Comparison of ENCODE assay signal across 1 cellular context in the genomic region with DNA sequence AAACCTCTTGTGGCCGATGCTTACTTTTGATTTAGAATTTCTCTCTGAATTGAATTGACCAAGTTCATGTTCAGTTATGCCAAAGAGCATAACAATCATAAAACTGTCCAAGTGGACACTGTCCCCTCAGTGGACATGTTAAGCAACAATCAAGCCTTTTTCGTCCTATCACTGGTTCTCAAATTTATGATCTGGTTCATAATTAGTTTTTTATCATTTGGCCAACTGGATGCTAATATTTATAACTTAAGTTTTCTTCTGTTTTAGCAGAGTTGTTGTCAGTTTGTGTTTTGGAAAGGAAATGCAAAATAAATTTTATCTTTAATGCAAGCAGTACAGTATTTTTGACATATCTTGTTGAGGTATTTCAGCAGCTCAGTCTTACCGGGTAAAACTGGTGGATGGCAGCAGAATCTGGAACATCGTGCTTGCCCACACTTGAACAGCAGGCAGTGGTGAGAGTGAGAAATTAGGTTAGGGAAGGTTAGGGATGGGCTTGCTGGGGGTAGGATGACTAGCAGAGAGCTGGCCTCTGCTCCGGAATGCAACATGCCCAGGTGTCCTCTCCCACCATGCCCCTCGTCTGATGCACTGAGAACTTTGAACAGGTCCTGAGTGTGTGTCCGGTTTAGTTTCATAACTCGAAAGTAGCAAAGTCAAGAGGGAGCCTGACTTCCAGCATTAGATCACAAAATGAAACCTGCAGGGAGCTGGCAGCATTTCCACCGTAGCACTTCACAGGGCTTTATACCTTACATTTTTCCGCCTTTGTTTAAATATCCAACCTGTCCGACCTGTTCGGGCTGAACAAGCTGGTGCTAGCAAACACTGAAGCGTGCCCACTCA.
A peak's percentile ranks its signal among the peaks of the same experiment; 100 is the strongest.
TF ChIP-seq lines count a peak whose summit lies in the region.

No MANE protein-coding gene starts in this region.

TF ChIP-seq in HepG2, 621 proteins besides CTCF, POLR2A, EP300 and RAD21 (continued from another document and continues in another):
- TF ChIP-seq, protein P1, sequence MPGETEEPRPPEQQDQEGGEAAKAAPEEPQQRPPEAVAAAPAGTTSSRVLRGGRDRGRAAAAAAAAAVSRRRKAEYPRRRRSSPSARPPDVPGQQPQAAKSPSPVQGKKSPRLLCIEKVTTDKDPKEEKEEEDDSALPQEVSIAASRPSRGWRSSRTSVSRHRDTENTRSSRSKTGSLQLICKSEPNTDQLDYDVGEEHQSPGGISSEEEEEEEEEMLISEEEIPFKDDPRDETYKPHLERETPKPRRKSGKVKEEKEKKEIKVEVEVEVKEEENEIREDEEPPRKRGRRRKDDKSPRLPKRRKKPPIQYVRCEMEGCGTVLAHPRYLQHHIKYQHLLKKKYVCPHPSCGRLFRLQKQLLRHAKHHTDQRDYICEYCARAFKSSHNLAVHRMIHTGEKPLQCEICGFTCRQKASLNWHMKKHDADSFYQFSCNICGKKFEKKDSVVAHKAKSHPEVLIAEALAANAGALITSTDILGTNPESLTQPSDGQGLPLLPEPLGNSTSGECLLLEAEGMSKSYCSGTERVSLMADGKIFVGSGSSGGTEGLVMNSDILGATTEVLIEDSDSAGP (CRISPR knock-in tag; IDR thresholded peaks at IDR 0.05; ENCODE audit: borderline replicate concordance), result no peak; the same call in 1 of the 2 replicates
- 0 out of 2 replicates have a peak, but pooled peaks have one; percentile 28 for TF ChIP-seq ZNF572 (CRISPR knock-in tag; IDR thresholded peaks at IDR 0.05)
- TF ChIP-seq, protein P2, sequence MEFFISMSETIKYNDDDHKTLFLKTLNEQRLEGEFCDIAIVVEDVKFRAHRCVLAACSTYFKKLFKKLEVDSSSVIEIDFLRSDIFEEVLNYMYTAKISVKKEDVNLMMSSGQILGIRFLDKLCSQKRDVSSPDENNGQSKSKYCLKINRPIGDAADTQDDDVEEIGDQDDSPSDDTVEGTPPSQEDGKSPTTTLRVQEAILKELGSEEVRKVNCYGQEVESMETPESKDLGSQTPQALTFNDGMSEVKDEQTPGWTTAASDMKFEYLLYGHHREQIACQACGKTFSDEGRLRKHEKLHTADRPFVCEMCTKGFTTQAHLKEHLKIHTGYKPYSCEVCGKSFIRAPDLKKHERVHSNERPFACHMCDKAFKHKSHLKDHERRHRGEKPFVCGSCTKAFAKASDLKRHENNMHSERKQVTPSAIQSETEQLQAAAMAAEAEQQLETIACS (CRISPR knock-in tag; IDR thresholded peaks at IDR 0.05), result no peak
- TF ChIP-seq NRL (CRISPR knock-in tag; IDR thresholded peaks at IDR 0.05; ENCODE audit: borderline replicate concordance), result no peak
- no peak for TF ChIP-seq GATA4 (IDR thresholded peaks at IDR 0.05; ENCODE audit: borderline replicate concordance, low read depth)
- peak; percentile 56 for TF ChIP-seq HNRNPK (IDR thresholded peaks at IDR 0.05; ENCODE audit: low read depth, low read length, poor library complexity, severe bottlenecking)
- no peak for TF ChIP-seq HNRNPUL1 (IDR thresholded peaks at IDR 0.05; ENCODE audit: low read depth, low read length)
- no peak for TF ChIP-seq NR2F6 (IDR thresholded peaks at IDR 0.05)
- peak; percentile 71; the same call in 1 of the 2 replicates for TF ChIP-seq NR2F6 (CRISPR knock-in tag; IDR thresholded peaks at IDR 0.05)
- TF ChIP-seq KDM3A (CRISPR knock-in tag; IDR thresholded peaks at IDR 0.05; ENCODE audit: low read depth), result no peak
- TF ChIP-seq TFDP1 (CRISPR knock-in tag; IDR thresholded peaks at IDR 0.05; ENCODE audit: borderline replicate concordance), result no peak
- TF ChIP-seq ZNF432 (CRISPR knock-in tag; IDR thresholded peaks at IDR 0.05; ENCODE audit: borderline replicate concordance), result no peak
- no peak for TF ChIP-seq PRDM10 (CRISPR knock-in tag; IDR thresholded peaks at IDR 0.05; ENCODE audit: low read depth)
- 0 out of 2 replicates have a peak, but pooled peaks have one; percentile 44 for TF ChIP-seq AKAP8 (CRISPR knock-in tag; IDR thresholded peaks at IDR 0.05)
- no peak for TF ChIP-seq THAP11 (CRISPR knock-in tag; IDR thresholded peaks at IDR 0.05)
- no peak for TF ChIP-seq SMAD9 (CRISPR knock-in tag; IDR thresholded peaks at IDR 0.05)
- TF ChIP-seq ZNF546 (CRISPR knock-in tag; conservative IDR thresholded peaks at IDR 0.05), result no peak
- no peak for TF ChIP-seq HES4 (CRISPR knock-in tag; IDR thresholded peaks at IDR 0.05; ENCODE audit: borderline replicate concordance)
- TF ChIP-seq ZNF674 (CRISPR knock-in tag; IDR thresholded peaks at IDR 0.05; ENCODE audit: low read depth), result no peak
- no peak for TF ChIP-seq HMGA1 (CRISPR knock-in tag; conservative IDR thresholded peaks at IDR 0.05)
- no peak for TF ChIP-seq ZNF101 (CRISPR knock-in tag; IDR thresholded peaks at IDR 0.05; ENCODE audit: borderline replicate concordance, low read depth)
- no peak for TF ChIP-seq ZNF362 (CRISPR knock-in tag; IDR thresholded peaks at IDR 0.05; ENCODE audit: borderline replicate concordance)
- TF ChIP-seq ZNF256 (CRISPR knock-in tag; conservative IDR thresholded peaks at IDR 0.05), result no peak
- TF ChIP-seq MXI1 (IDR thresholded peaks at IDR 0.05; ENCODE audit: borderline replicate concordance, low read depth, low read length), result peak; percentile 22; the same call in 1 of the 3 replicates
- TF ChIP-seq HOXA7 (CRISPR knock-in tag; IDR thresholded peaks at IDR 0.05), result no peak
- peak; percentile 65 for TF ChIP-seq GATAD2A (CRISPR knock-in tag; IDR thresholded peaks at IDR 0.05)
- no peak; the same call in 1 of the 2 replicates for TF ChIP-seq KDM5A (IDR thresholded peaks at IDR 0.05; ENCODE audit: borderline replicate concordance, low read length)
- TF ChIP-seq LRRFIP1 (CRISPR knock-in tag; conservative IDR thresholded peaks at IDR 0.05), result no peak
- peak; percentile 26 for TF ChIP-seq YY1 (IDR thresholded peaks at IDR 0.05; ENCODE audit: insufficient read depth, insufficient replicate concordance, low read depth, low read length)
- TF ChIP-seq ZNF484 (CRISPR knock-in tag; IDR thresholded peaks at IDR 0.05; ENCODE audit: borderline replicate concordance, low read depth), result no peak
- TF ChIP-seq LCORL (IDR thresholded peaks at IDR 0.05), result no peak
- TF ChIP-seq LCORL (CRISPR knock-in tag; IDR thresholded peaks at IDR 0.05), result peak; percentile 83
- no peak for TF ChIP-seq ZNF652 (CRISPR knock-in tag; IDR thresholded peaks at IDR 0.05; ENCODE audit: borderline replicate concordance, low read depth)
- TF ChIP-seq NR2F2 (IDR thresholded peaks at IDR 0.05; ENCODE audit: borderline replicate concordance, low read depth), result no peak
- TF ChIP-seq, protein P3, sequence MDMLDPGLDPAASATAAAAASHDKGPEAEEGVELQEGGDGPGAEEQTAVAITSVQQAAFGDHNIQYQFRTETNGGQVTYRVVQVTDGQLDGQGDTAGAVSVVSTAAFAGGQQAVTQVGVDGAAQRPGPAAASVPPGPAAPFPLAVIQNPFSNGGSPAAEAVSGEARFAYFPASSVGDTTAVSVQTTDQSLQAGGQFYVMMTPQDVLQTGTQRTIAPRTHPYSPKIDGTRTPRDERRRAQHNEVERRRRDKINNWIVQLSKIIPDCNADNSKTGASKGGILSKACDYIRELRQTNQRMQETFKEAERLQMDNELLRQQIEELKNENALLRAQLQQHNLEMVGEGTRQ (IDR thresholded peaks at IDR 0.05; ENCODE audit: low read depth, low read length), result no peak
- TF ChIP-seq, protein P3 (CRISPR knock-in tag; IDR thresholded peaks at IDR 0.05; ENCODE audit: borderline replicate concordance), result no peak
- TF ChIP-seq MED13 (CRISPR knock-in tag; IDR thresholded peaks at IDR 0.05), result no peak
- 0 out of 2 replicates have a peak, but pooled peaks have one; percentile 20 for TF ChIP-seq ZKSCAN8 (CRISPR knock-in tag; IDR thresholded peaks at IDR 0.05; ENCODE audit: borderline replicate concordance)
- TF ChIP-seq ZNF616 (CRISPR knock-in tag; IDR thresholded peaks at IDR 0.05; ENCODE audit: low read depth), result no peak
- TF ChIP-seq RNF2 (conservative IDR thresholded peaks at IDR 0.05; ENCODE audit: low read depth), result no peak
- no peak for TF ChIP-seq JUN (CRISPR knock-in tag; IDR thresholded peaks at IDR 0.05)
- no peak for TF ChIP-seq SETDB1 (CRISPR knock-in tag; IDR thresholded peaks at IDR 0.05; ENCODE audit: borderline replicate concordance)
- no peak for TF ChIP-seq DR1 (CRISPR knock-in tag; IDR thresholded peaks at IDR 0.05)
- no peak for TF ChIP-seq ZNF205 (CRISPR knock-in tag; IDR thresholded peaks at IDR 0.05)
- TF ChIP-seq, protein P4, sequence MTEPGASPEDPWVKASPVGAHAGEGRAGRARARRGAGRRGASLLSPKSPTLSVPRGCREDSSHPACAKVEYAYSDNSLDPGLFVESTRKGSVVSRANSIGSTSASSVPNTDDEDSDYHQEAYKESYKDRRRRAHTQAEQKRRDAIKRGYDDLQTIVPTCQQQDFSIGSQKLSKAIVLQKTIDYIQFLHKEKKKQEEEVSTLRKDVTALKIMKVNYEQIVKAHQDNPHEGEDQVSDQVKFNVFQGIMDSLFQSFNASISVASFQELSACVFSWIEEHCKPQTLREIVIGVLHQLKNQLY (CRISPR knock-in tag; IDR thresholded peaks at IDR 0.05), result peak; percentile 72; the same call in 1 of the 2 replicates
- TF ChIP-seq PCBP1 (IDR thresholded peaks at IDR 0.05; ENCODE audit: borderline replicate concordance, low read depth, low read length), result no peak
- TF ChIP-seq, protein P5, sequence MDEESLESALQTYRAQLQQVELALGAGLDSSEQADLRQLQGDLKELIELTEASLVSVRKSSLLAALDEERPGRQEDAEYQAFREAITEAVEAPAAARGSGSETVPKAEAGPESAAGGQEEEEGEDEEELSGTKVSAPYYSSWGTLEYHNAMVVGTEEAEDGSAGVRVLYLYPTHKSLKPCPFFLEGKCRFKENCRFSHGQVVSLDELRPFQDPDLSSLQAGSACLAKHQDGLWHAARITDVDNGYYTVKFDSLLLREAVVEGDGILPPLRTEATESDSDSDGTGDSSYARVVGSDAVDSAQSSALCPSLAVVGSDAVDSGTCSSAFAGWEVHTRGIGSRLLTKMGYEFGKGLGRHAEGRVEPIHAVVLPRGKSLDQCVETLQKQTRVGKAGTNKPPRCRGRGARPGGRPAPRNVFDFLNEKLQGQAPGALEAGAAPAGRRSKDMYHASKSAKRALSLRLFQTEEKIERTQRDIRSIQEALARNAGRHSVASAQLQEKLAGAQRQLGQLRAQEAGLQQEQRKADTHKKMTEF (CRISPR knock-in tag; IDR thresholded peaks at IDR 0.05), result peak; percentile 49; the same call in 1 of the 2 replicates
- TF ChIP-seq MTA1 (CRISPR knock-in tag; IDR thresholded peaks at IDR 0.05; ENCODE audit: borderline replicate concordance), result no peak
